In genomic region chr1:102783487-102783886, GRCh38 we compare ENCODE assay signal across 34 cellular contexts.
"Had no signal": no experiment of that assay in that cellular context is flagged by ENCODE, and none has a peak within 500 bp of the region (broad histone marks: within the 10 kb centered on the region; RNA-seq: fewer than 3 reads in every experiment).

No MANE protein-coding gene starts in this region.

- H3K9ac ChIP-seq: KMS-11 had no signal

- H3K9me3 ChIP-seq: MG63 had no signal

- H3K27ac ChIP-seq: KMS-11 had no signal

- H3K4me2 ChIP-seq: KMS-11 had no signal

- H3K27me3 ChIP-seq: MG63 had no signal

- H3K36me3 ChIP-seq: MG63 had no signal

- DNase-seq: Karpas-422, Kasumi-1, KG1, MG63, MM.1S, MV-4-11, NCI-H1048, NCI-H1092, NCI-H1092 treated with DMSO at 0.1 percent for 48 hours, NCI-H1105, NCI-H1105 treated with DMSO at 0.1 percent for 48 hours, NCI-H1417, NCI-H1417 treated with DMSO at 0.1 percent for 48 hours, NCI-H1436, NCI-H1436 treated with DMSO at 0.1 percent for 48 hours, NCI-H146, NCI-H1694, NCI-H1694 treated with DMSO at 0.1 percent for 48 hours, NCI-H187, NCI-H187 treated with DMSO at 0.1 percent for 48 hours, NCI-H1930, NCI-H2029, NCI-H2029 treated with DMSO at 0.1 percent for 48 hours, NCI-H2081, NCI-H2081 treated with DMSO at 0.1 percent for 48 hours, NCI-H2107, NCI-H2171, NCI-H2171 treated with DMSO at 0.1 percent for 48 hours, NCI-H2227 treated with DMSO at 0.1 percent for 48 hours, NCI-H226, NCI-H345, NCI-H446, NCI-H446 treated with DMSO at 0.1 percent for 48 hours had no signal

- H3K4me3 ChIP-seq: MG63 had no signal
